In the genomic region with DNA sequence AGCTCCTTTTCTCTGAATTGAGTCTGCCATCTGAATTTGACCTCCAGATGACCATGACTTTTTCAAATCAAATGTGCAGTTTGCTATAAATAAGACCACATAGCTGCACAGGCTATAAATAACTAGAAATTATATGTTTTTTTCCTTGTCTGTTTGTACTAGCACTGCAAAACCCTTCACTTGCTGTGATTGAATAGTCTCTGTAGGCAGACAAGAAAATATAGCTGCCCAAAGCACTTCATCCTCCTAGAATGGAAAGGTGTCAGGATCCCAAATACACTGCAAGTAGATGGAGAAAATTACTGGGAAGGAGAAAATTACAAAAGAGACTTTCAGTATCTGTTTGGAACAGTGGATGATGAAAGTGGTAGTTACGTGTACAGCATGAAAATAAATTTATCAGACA, we compare ENCODE assay signal across 22 cellular contexts.
"Had no signal": no experiment of that assay in that cellular context is flagged by ENCODE, and none has a peak within 500 bp of the region (broad histone marks: within the 10 kb centered on the region; RNA-seq: fewer than 3 reads in every experiment).

No MANE protein-coding gene starts in this region.

- H3K4me3 Mint-ChIP-seq: activated CD4-positive, alpha-beta T cell treated with anti-CD3 and anti-CD28 coated beads for 36 hours; activated naive CD8-positive, alpha-beta T cell treated with anti-CD3 and anti-CD28 coated beads for 36 hours; activated T-helper 17 cell treated with anti-CD3 and anti-CD28 coated beads, Interleukin-2, amount 50 U/mL, for 72 hours; neural crest cell; stimulated activated naive CD8-positive, alpha-beta T cell treated with anti-CD3 and anti-CD28 coated beads, Interleukin-15, Interleukin-2, amounts not matched to agents 100 ng/mL and 50 ng/mL, for 24 hours; T-helper 17 cell had no signal

- H3K4me1 Mint-ChIP-seq: activated naive CD8-positive, alpha-beta T cell treated with anti-CD3 and anti-CD28 coated beads for 36 hours; activated T-helper 17 cell treated with anti-CD3 and anti-CD28 coated beads, Interleukin-2, amount 50 U/mL, for 72 hours had no signal

- H3K4me3 ChIP-seq: prostate gland, right lobe of liver, testis, upper lobe of left lung had no signal

- H3K27ac Mint-ChIP-seq: activated CD4-positive, alpha-beta T cell treated with anti-CD3 and anti-CD28 coated beads for 36 hours; activated naive CD8-positive, alpha-beta T cell treated with anti-CD3 and anti-CD28 coated beads for 36 hours; activated T-helper 17 cell treated with anti-CD3 and anti-CD28 coated beads, Interleukin-2, amount 50 U/mL, for 72 hours; stimulated activated naive CD8-positive, alpha-beta T cell treated with anti-CD3 and anti-CD28 coated beads, Interleukin-15, Interleukin-2, amounts not matched to agents 100 ng/mL and 50 ng/mL, for 24 hours; T-helper 17 cell had no signal

- DNase-seq: activated CD4-positive, alpha-beta T cell treated with anti-CD3 and anti-CD28 coated beads for 36 hours; activated CD4-positive, alpha-beta T cell treated with anti-CD3 and anti-CD28 coated beads, Interleukin-2, amount 50 U/mL, for 48 hours; activated naive CD4-positive, alpha-beta T cell; activated naive CD8-positive, alpha-beta T cell treated with anti-CD3 and anti-CD28 coated beads for 36 hours; activated T-cell treated with anti-CD3 and anti-CD28 coated beads for 4 hours; amniotic stem cell; effector CD8-positive, alpha-beta T cell; mammary epithelial cell; midbrain; right lobe of liver; small intestine; stimulated activated CD4-positive, alpha-beta T cell treated with anti-CD3 and anti-CD28 coated beads, Interleukin-15, amount 100 ng/mL, for 24 hours; stimulated activated CD4-positive, alpha-beta T cell treated with anti-CD3 and anti-CD28 coated beads, Interleukin-2, amount 100 ng/mL, for 48 hours; T-helper 17 cell; testis; upper lobe of left lung had no signal

- H3K36me3 ChIP-seq: prostate gland had no signal

- H3K9me3 Mint-ChIP-seq: activated naive CD8-positive, alpha-beta T cell treated with anti-CD3 and anti-CD28 coated beads for 36 hours; activated T-helper 17 cell treated with anti-CD3 and anti-CD28 coated beads, Interleukin-2, amount 50 U/mL, for 72 hours; neural crest cell; stimulated activated naive CD8-positive, alpha-beta T cell treated with anti-CD3 and anti-CD28 coated beads, Interleukin-15, Interleukin-2, amounts not matched to agents 100 ng/mL and 50 ng/mL, for 24 hours had no signal

- H3K27ac ChIP-seq: prostate gland, right lobe of liver, testis, upper lobe of left lung had no signal

- H3K27me3 Mint-ChIP-seq: activated CD4-positive, alpha-beta T cell treated with anti-CD3 and anti-CD28 coated beads for 36 hours; activated naive CD8-positive, alpha-beta T cell treated with anti-CD3 and anti-CD28 coated beads for 36 hours; activated T-helper 17 cell treated with anti-CD3 and anti-CD28 coated beads, Interleukin-2, amount 50 U/mL, for 72 hours; stimulated activated naive CD8-positive, alpha-beta T cell treated with anti-CD3 and anti-CD28 coated beads, Interleukin-15, Interleukin-2, amounts not matched to agents 100 ng/mL and 50 ng/mL, for 24 hours; T-helper 17 cell had no signal

- H3K4me1 ChIP-seq: prostate gland, right lobe of liver, testis had no signal

- ATAC-seq: activated CD4-positive, alpha-beta T cell treated with anti-CD3 and anti-CD28 coated beads for 36 hours; activated T-helper 17 cell treated with anti-CD3 and anti-CD28 coated beads, Interleukin-2, amount 50 U/mL, for 72 hours; esophagus mucosa; left lobe of liver; right lobe of liver; T-helper 17 cell had no signal

- H3K27me3 ChIP-seq: right lobe of liver, testis, upper lobe of left lung had no signal
